21 cellular contexts compared by ENCODE assay signal in genomic region chr13:80883545-80883944, GRCh38.
DNase-seq lines count a peak whose midpoint lies in the region; ATAC-seq, FAIRE-seq and TF ChIP-seq lines count a peak whose summit lies in the region.
"Had no signal": no experiment of that assay in that cellular context is flagged by ENCODE, and none has a peak within 500 bp of the region (broad histone marks: within the 10 kb centered on the region; RNA-seq: fewer than 3 reads in every experiment).

No MANE protein-coding gene starts in this region.

- TF ChIP-seq CTCF in pancreas (IDR thresholded peaks at IDR 0.05), result no peak

- no peaks in the 10 kb centered on the region for H3K9me3 ChIP-seq in mesenchymal stem cell (ENCODE audit: control insufficient read depth, low read length)
- no peaks in the 10 kb centered on the region for H3K9me3 ChIP-seq in pancreas
- H3K9me3 ChIP-seq: BLaER1, Caco-2 had no signal

- no peaks in the 10 kb centered on the region for H3K79me1 ChIP-seq in mesenchymal stem cell (replicated peaks; ENCODE audit: low read length, poor library complexity, severe bottlenecking)

- no peak overlapping the region for H3K9ac ChIP-seq in mesenchymal stem cell (ENCODE audit: low read length)
- H3K9ac ChIP-seq: BLaER1, GM23248 had no signal

- H4K8ac ChIP-seq in mesenchymal stem cell (ENCODE audit: low read length), result no peak overlapping the region

- H3K36me3 ChIP-seq in mesenchymal stem cell (ENCODE audit: control insufficient read depth in 1 of 2, insufficient read depth in 2 of 2, low read depth in 1 of 2, low read length in 2 of 2) (no peaks in the 10 kb centered on the region), pancreas (no peaks in the 10 kb centered on the region)
- H3K36me3 ChIP-seq: BLaER1 had no signal

- H2BK15ac ChIP-seq in mesenchymal stem cell (ENCODE audit: low read depth, poor library complexity, severe bottlenecking), result no peak overlapping the region

- no peak overlapping the region for H2BK120ac ChIP-seq in mesenchymal stem cell (ENCODE audit: low read depth, low read length)

- no peaks in the 10 kb centered on the region for H3K27me3 ChIP-seq in mesenchymal stem cell (ENCODE audit: control insufficient read depth in 1 of 2, insufficient read depth in 1 of 2, low read length in 2 of 2)
- H3K27me3 ChIP-seq in pancreas, result no peaks in the 10 kb centered on the region
- H3K27me3 ChIP-seq: BLaER1 had no signal

- H4K91ac ChIP-seq in mesenchymal stem cell (ENCODE audit: low read length), result no peak overlapping the region

- no peak overlapping the region for H3K14ac ChIP-seq in mesenchymal stem cell (ENCODE audit: low read length in 2 of 2)

- no peak overlapping the region for H2AK5ac ChIP-seq in mesenchymal stem cell (ENCODE audit: low read length, severe bottlenecking)

- H3K4me2 ChIP-seq in mesenchymal stem cell (ENCODE audit: low read length, poor library complexity, severe bottlenecking), result no peak overlapping the region
- H3K4me2 ChIP-seq: BLaER1 had no signal

- intact Hi-C loops in pancreas (cut with DNase I), result no loop called here

- no peak overlapping the region for H3K4ac ChIP-seq in mesenchymal stem cell (ENCODE audit: low read depth in 1 of 2, low read length in 2 of 2)

- peaks cover 3% of the 10 kb centered on the region for H3K4me1 ChIP-seq in mesenchymal stem cell (ENCODE audit: control insufficient read depth, insufficient read depth, low read depth, low read length)
- H3K4me1 ChIP-seq in pancreas, result no peaks in the 10 kb centered on the region
- H3K4me1 ChIP-seq: BLaER1 had no signal

- H3K23ac ChIP-seq in mesenchymal stem cell (ENCODE audit: low read length in 2 of 2), result no peak overlapping the region

- H3K4me3 ChIP-seq in mesenchymal stem cell (ENCODE audit: insufficient read depth in 1 of 2, low read depth in 1 of 2, low read length in 2 of 2) (no peak overlapping the region), pancreas (no peak overlapping the region)
- H3K4me3 ChIP-seq: BLaER1, GM12878, GM23248 had no signal

- FAIRE-seq in G401.6 (lab: Jason Lieb, UNC) (peak; percentile 93), endometrium (lab: Jason Lieb, UNC) (peak; percentile 93), pancreas (lab: Jason Lieb, UNC) (peak; percentile 85)
- FAIRE-seq: GM12878, GM18507, H1 had no signal

- H3K27ac ChIP-seq in mesenchymal stem cell (ENCODE audit: low read length, poor library complexity, severe bottlenecking) (no peak overlapping the region), pancreas (no peak overlapping the region)
- H3K27ac ChIP-seq: BLaER1, C4-2B, GM23248 had no signal

- no peak for DNase-seq in mesenchymal stem cell
- no peak for DNase-seq in pancreas
- DNase-seq in SKM-1 (lab: John Stamatoyannopoulos, UW; ENCODE audit: unreplicated experiment), result no peak
- no peak for DNase-seq in ACHN
- DNase-seq: 8988T; Caco-2; CD4-positive, CD25-positive, alpha-beta regulatory T cell; CD8-positive, alpha-beta T cell; DND-41; GDM1; GM23248; HCEC 1CT had no signal

- no peak overlapping the region for H2BK12ac ChIP-seq in mesenchymal stem cell (ENCODE audit: low read length in 2 of 2)

- H2AFZ ChIP-seq in mesenchymal stem cell (ENCODE audit: low read depth, low read length), result no peak overlapping the region
- H2AFZ ChIP-seq: GM23248 had no signal

- H3K18ac ChIP-seq in mesenchymal stem cell (ENCODE audit: low read depth in 1 of 2, low read length in 2 of 2), result no peak overlapping the region

- in situ Hi-C loops in ACHN (cut with HindIII; ENCODE audit: low pct_ligation_motif_present, low pct_unique_long_range_greater_than_20kb, low sequenced_read_pairs), result no loop called here

- H2BK5ac ChIP-seq in mesenchymal stem cell (ENCODE audit: low read depth, low read length, poor library complexity, severe bottlenecking), result peak overlapping the region; percentile 57

- no peak for ATAC-seq in pancreas
- ATAC-seq in GM21723 (IDR thresholded peaks at IDR 0.05; ENCODE audit: unreplicated experiment), result no peak
- ATAC-seq in GM19035 (IDR thresholded peaks at IDR 0.05; ENCODE audit: unreplicated experiment), result no peak
- ATAC-seq: CD8-positive, alpha-beta T cell; GM12878 had no signal
